ENCODE assay signal across 11 cellular contexts in genomic region chr6:42100029-42100901, GRCh38. TPM values are rescaled to one million over a fixed set of nuclear protein-coding genes. Genes with fewer than 3 reads are reported as not detected.
A peak's percentile ranks its signal among the peaks of the same experiment; 100 is the strongest.
DNase-seq lines count a peak whose midpoint lies in the region; ATAC-seq, FAIRE-seq and TF ChIP-seq lines count a peak whose summit lies in the region.
"Had no signal": no experiment of that assay in that cellular context is flagged by ENCODE, and none has a peak within 500 bp of the region (broad histone marks: within the 10 kb centered on the region; RNA-seq: fewer than 3 reads in every experiment).

No MANE protein-coding gene starts in this region.

- peak; percentile 16 for FAIRE-seq in RCC 7860 (lab: Jason Lieb, UNC)
- FAIRE-seq in endothelial cell of umbilical vein (lab: Jason Lieb, UNC), result peak; percentile 48
- FAIRE-seq in GM12891 (lab: Jason Lieb, UNC), result no peak
- FAIRE-seq: colon had no signal

- H3K9me1 ChIP-seq in endothelial cell of umbilical vein (replicated peaks; ENCODE audit: control insufficient read depth, extremely low read depth, insufficient read depth, low read length), result no peaks in the 10 kb centered on the region

- CTCF ChIA-PET in endothelial cell of umbilical vein (lab: Charles Lee), result interaction anchor here (0.6 to 1.9 kb wide), 5 partner anchors 13 to 114 kb away, joined by 3 to 5 read pairs (median 3); no protein-coding TSS in a partner anchor

- POLR2A ChIA-PET in endothelial cell of umbilical vein (lab: Charles Lee), result no interaction called here

- no peak for ATAC-seq in HG03342 (IDR thresholded peaks at IDR 0.05; ENCODE audit: unreplicated experiment)
- ATAC-seq: stimulated activated memory B cell treated with anti-CD40 and anti-IgM and Interleukin-4, amounts not matched to agents 10 μg/mL and 1 μg/mL and 100 μg/mL, for 72 hours had no signal

- TF ChIP-seq CTCF in endothelial cell of umbilical vein (IDR thresholded peaks at IDR 0.05; ENCODE audit: extremely low read depth in 1 of 2, insufficient read depth in 1 of 2, low read depth in 1 of 2, low read length in 2 of 2), result no peak

- H3K27me3 ChIP-seq in endothelial cell of umbilical vein (ENCODE audit: control insufficient read depth in 2 of 2, insufficient read depth in 2 of 2, low read length in 2 of 2) (no peaks in the 10 kb centered on the region), rectal smooth muscle tissue (ENCODE audit: control insufficient read depth, insufficient read depth, low read length) (peaks cover 4% of the 10 kb centered on the region)

- H3K9ac ChIP-seq in endothelial cell of umbilical vein (replicated peaks; ENCODE audit: extremely low read depth, insufficient read depth, low read length) (no peak overlapping the region), rectal smooth muscle tissue (ENCODE audit: low read length) (no peak overlapping the region)

- peak; percentile 32 for DNase-seq in Caki2 (ENCODE audit: low read depth)
- peak; percentile 67 for DNase-seq in RCC 7860 (ENCODE audit: low spot score)
- DNase-seq in endothelial cell of umbilical vein (ENCODE audit: low read depth, low spot score), result peak; percentile 17
- no peak for DNase-seq in GM12891 (ENCODE audit: insufficient read length, low spot score)
- no peak for DNase-seq in ecto neural progenitor cell (ENCODE audit: low spot score)
- DNase-seq in iPS-NIHi7 (ENCODE audit: extremely low spot score), result no peak

- H3K4me3 ChIP-seq in endothelial cell of umbilical vein (replicated peaks in 1 of 3; ENCODE audit: insufficient read depth in 1 of 3, low read depth in 1 of 3, low read length in 3 of 3) (no peak overlapping the region), rectal smooth muscle tissue (ENCODE audit: low read length) (no peak overlapping the region)

- dilution Hi-C loops in endothelial cell of umbilical vein (cut with MboI; ENCODE audit: extremely low pct_ligation_motif_present, low sequenced_read_pairs), result no loop called here

- no peaks in the 10 kb centered on the region for H4K20me1 ChIP-seq in endothelial cell of umbilical vein (replicated peaks; ENCODE audit: control insufficient read depth, extremely low read depth, insufficient read depth, low read length)

- intact Hi-C loops in endothelial cell of umbilical vein (cut with micrococcal nuclease), result no loop called here

- no peak overlapping the region for H3K27ac ChIP-seq in endothelial cell of umbilical vein (ENCODE audit: insufficient read depth, low read depth, low read length)
- H3K27ac ChIP-seq in rectal smooth muscle tissue (ENCODE audit: low read depth, low read length), result peak overlapping the region; percentile 48

- H2AFZ ChIP-seq in endothelial cell of umbilical vein (ENCODE audit: low read depth, low read length), result no peak overlapping the region

- no peaks in the 10 kb centered on the region for H3K36me3 ChIP-seq in endothelial cell of umbilical vein (ENCODE audit: control insufficient read depth in 2 of 2, extremely low read depth in 1 of 2, insufficient read depth in 2 of 2, low read length in 2 of 2)
- H3K36me3 ChIP-seq in rectal smooth muscle tissue (ENCODE audit: control insufficient read depth, insufficient read depth, low read length), result no peaks in the 10 kb centered on the region

- no peaks in the 10 kb centered on the region for H3K9me3 ChIP-seq in endothelial cell of umbilical vein (replicated peaks; ENCODE audit: control insufficient read depth, insufficient read depth, low read length)

- H3K4me1 ChIP-seq in endothelial cell of umbilical vein (ENCODE audit: control insufficient read depth, extremely low read depth, insufficient read depth, low read length) (peaks cover 5% of the 10 kb centered on the region), rectal smooth muscle tissue (ENCODE audit: control insufficient read depth, insufficient read depth, low read length) (peaks cover 4% of the 10 kb centered on the region)

- no peaks in the 10 kb centered on the region for H3K79me2 ChIP-seq in endothelial cell of umbilical vein (ENCODE audit: control insufficient read depth, insufficient read depth, low read length)

- TF ChIP-seq POLR2A in endothelial cell of umbilical vein (IDR thresholded peaks at IDR 0.05; ENCODE audit: low read depth, low read length) (no peak), GM12891 (IDR thresholded peaks at IDR 0.05; ENCODE audit: low read depth, low read length) (no peak)

- BruUV-seq in endothelial cell of umbilical vein (replicated peaks; lab: Mats Ljungman, UMichigan), result no TSS peak

- H3K4me2 ChIP-seq in endothelial cell of umbilical vein (ENCODE audit: insufficient read depth, low read length), result no peak overlapping the region

- in situ Hi-C loops in Caki2 (cut with HindIII; ENCODE audit: low pct_unique_long_range_greater_than_20kb, low sequenced_read_pairs), result no loop called here

TF ChIP-seq in endothelial cell of umbilical vein, 7 proteins besides CTCF, POLR2A, EP300 and RAD21:
- TF ChIP-seq FOS (IDR thresholded peaks at IDR 0.05; ENCODE audit: borderline replicate concordance, insufficient read depth, low read length) (peak; percentile 46), EZH2 (IDR thresholded peaks at IDR 0.05; ENCODE audit: borderline replicate concordance, low read depth, low read length, severe bottlenecking) (no peak), MYC (IDR thresholded peaks at IDR 0.05; ENCODE audit: low read depth, low read length) (no peak), MAX (IDR thresholded peaks at IDR 0.05; ENCODE audit: insufficient read depth, insufficient read length) (no peak), GATA2 (IDR thresholded peaks at IDR 0.05; ENCODE audit: insufficient read depth, insufficient read length, low read depth, low read length) (no peak), POLR2AphosphoS5 (IDR thresholded peaks at IDR 0.05; ENCODE audit: insufficient read depth, low read depth, low read length) (no peak), JUN (IDR thresholded peaks at IDR 0.05; ENCODE audit: borderline replicate concordance, insufficient read depth, insufficient read length, low read depth) (peak; percentile 14)

TF ChIP-seq in GM12891, 5 proteins besides CTCF, POLR2A, EP300 and RAD21:
- TF ChIP-seq POU2F2 (IDR thresholded peaks at IDR 0.05; ENCODE audit: low read depth, low read length) (no peak), SPI1 (IDR thresholded peaks at IDR 0.05; ENCODE audit: low read depth, low read length) (no peak), POLR2AphosphoS5 (IDR thresholded peaks at IDR 0.05; ENCODE audit: low read depth, low read length) (no peak), PAX5 (IDR thresholded peaks at IDR 0.05; ENCODE audit: insufficient read depth, low read length, severe bottlenecking) (no peak), TAF1 (IDR thresholded peaks at IDR 0.05; ENCODE audit: low read depth, low read length) (no peak)

RNA-seq across cellular contexts. Expression of gene C6orf132, which starts 42.2 kb away (rescaled TPM):
- 1.6 and 7.2 TPM in 2 replicates for total RNA-seq in Caki2 (2014; rRNA removed; shearing (Covaris generic); ENCODE audit: low replicate concordance)
- total RNA-seq in endothelial cell of umbilical vein, result 0.07 and 0.71 TPM in 2 replicates
- polyA plus RNA-seq in endothelial cell of umbilical vein, result 0.15 and 0.54 TPM in 2 replicates
- 0.10 and 0.32 TPM in 2 replicates for polyA plus RNA-seq in endothelial cell of umbilical vein (2011; cell fraction: cytosol; rRNA removed)
- polyA plus RNA-seq in endothelial cell of umbilical vein (2011; cell fraction: nucleus; rRNA removed), result 0.21 TPM in 1 of 2 replicates, not detected in the other
- 0.28 and 0.78 TPM in 2 replicates for polyA plus RNA-seq in endothelial cell of umbilical vein (2012)
- polyA minus RNA-seq in endothelial cell of umbilical vein, result not detected in 2 replicates
- polyA minus RNA-seq in endothelial cell of umbilical vein (2011; cell fraction: cytosol; rRNA and poly(A)+ RNA removed), result not detected
- 0.58 TPM in 1 of 2 replicates, not detected in the other for polyA minus RNA-seq in endothelial cell of umbilical vein (2011; cell fraction: nucleus; rRNA and poly(A)+ RNA removed)
- polyA plus RNA-seq in GM12891 (2012; ENCODE audit: low read depth, missing spikeins), result 0.03 TPM
- total RNA-seq: mononuclear cell had no signal

RNA-seq across cellular contexts. Expression of gene TAF8, which starts 49.9 kb away (rescaled TPM):
- 20.3 and 28.0 TPM in 2 replicates for total RNA-seq in Caki2 (2014; rRNA removed; shearing (Covaris generic); ENCODE audit: low replicate concordance)
- 32.4 and 32.9 TPM in 2 replicates for total RNA-seq in endothelial cell of umbilical vein
- 45.4 and 49.8 TPM in 2 replicates for polyA plus RNA-seq in endothelial cell of umbilical vein
- polyA plus RNA-seq in endothelial cell of umbilical vein (2011; cell fraction: cytosol; rRNA removed), result 45.1 and 47.3 TPM in 2 replicates
- 41.5 and 43.5 TPM in 2 replicates for polyA plus RNA-seq in endothelial cell of umbilical vein (2011; cell fraction: nucleus; rRNA removed)
- 14.6 and 18.3 TPM in 2 replicates for polyA plus RNA-seq in endothelial cell of umbilical vein (2012)
- polyA minus RNA-seq in endothelial cell of umbilical vein, result 68.3 and 98.7 TPM in 2 replicates
- polyA minus RNA-seq in endothelial cell of umbilical vein (2011; cell fraction: cytosol; rRNA and poly(A)+ RNA removed), result 11.0 TPM
- 36.4 and 40.0 TPM in 2 replicates for polyA minus RNA-seq in endothelial cell of umbilical vein (2011; cell fraction: nucleus; rRNA and poly(A)+ RNA removed)
- 9.4 TPM for polyA plus RNA-seq in GM12891 (2012; ENCODE audit: low read depth, missing spikeins)

Comparison
In these comparisons a context has a peak if more than half of its experiments do, and no peak if none do; other contexts are left out.
1. DNase-seq: peak in Caki2 (single experiment), RCC 7860 (single experiment) and endothelial cell of umbilical vein (single experiment); none in GM12891 (single experiment), ecto neural progenitor cell (single experiment) and iPS-NIHi7 (single experiment).